ENCODE assay signal across 7 cellular contexts in the genomic region with DNA sequence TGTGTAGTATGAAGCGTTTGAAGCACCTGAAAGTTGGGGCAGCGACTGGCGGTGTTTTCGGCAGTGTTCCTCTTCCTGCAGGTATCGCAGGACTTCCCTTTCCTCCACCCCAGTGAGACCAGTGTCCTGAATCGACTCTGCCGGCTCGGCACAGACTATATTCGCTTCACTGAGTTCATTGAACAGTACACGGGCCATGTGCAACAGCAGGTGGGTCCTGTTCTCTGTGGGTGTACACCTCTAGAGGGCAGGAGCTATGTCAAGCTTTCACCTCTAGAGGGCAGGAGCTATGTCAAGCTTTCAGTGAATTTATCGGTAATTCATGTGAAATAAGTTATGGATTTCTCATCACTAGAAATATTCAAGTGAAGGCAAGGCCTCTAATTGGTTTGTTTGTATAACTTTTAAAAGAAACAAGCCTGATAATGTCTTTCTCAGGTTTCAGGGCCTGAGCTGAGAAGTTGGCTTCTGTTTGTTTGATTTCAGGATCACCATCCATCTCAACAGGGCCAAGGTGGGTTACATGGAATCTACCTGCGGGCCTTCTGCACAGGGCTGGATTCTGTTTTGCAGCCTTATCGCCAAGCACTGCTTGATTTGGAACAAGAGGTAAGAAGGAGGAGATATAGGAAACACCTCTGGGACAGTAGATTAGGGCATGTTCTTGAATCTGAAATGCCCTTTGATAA. TPM values are rescaled to one million over a fixed set of nuclear protein-coding genes. Genes with fewer than 3 reads are reported as not detected.
DNase-seq lines count a peak whose midpoint lies in the region; ATAC-seq, FAIRE-seq and TF ChIP-seq lines count a peak whose summit lies in the region.

No MANE protein-coding gene starts in this region.

- H3K4me2 ChIP-seq in endothelial cell of umbilical vein (ENCODE audit: insufficient read depth, low read length) = no peak overlapping the region
- no peak overlapping the region for H3K4me2 ChIP-seq in osteoblast (ENCODE audit: insufficient read depth, low read length)

- H3K4me1 Mint-ChIP-seq in WTC11 = peaks cover 13% of the 10 kb centered on the region

- peak; percentile 49 for ATAC-seq in WTC11

- no peaks in the 10 kb centered on the region for H3K9me1 ChIP-seq in endothelial cell of umbilical vein (replicated peaks; ENCODE audit: control insufficient read depth, extremely low read depth, insufficient read depth, low read length)

- H3K4me1 ChIP-seq in endothelial cell of umbilical vein (ENCODE audit: control insufficient read depth, extremely low read depth, insufficient read depth, low read length) (peaks cover 9% of the 10 kb centered on the region), osteoblast (ENCODE audit: insufficient read depth, low read length) (peaks cover 8% of the 10 kb centered on the region)

- TF ChIP-seq CTCF in HL-60 (IDR thresholded peaks at IDR 0.05; ENCODE audit: insufficient read depth, low read length) = peak; percentile 63
- TF ChIP-seq CTCF in WTC11 (IDR thresholded peaks at IDR 0.05) = peak; percentile 65
- peak; percentile 68 to 81 for TF ChIP-seq CTCF in endothelial cell of umbilical vein (IDR thresholded peaks at IDR 0.05; ENCODE audit: extremely low read depth in 1 of 2, insufficient read depth in 1 of 2, low read depth in 1 of 2, low read length in 2 of 2)
- TF ChIP-seq CTCF in osteoblast (IDR thresholded peaks at IDR 0.05; ENCODE audit: extremely low read depth, low read depth, low read length) = peak; percentile 88

- H4K20me1 ChIP-seq in endothelial cell of umbilical vein (replicated peaks; ENCODE audit: control insufficient read depth, extremely low read depth, insufficient read depth, low read length) (no peaks in the 10 kb centered on the region), osteoblast (ENCODE audit: insufficient read depth, low read length) (peaks cover 8% of the 10 kb centered on the region)

- CTCF ChIA-PET in WTC11 (lab: Charles Lee) (interaction anchor here (0.6 to 1.3 kb wide), 35 partner anchors 8 to 1191 kb away, joined by 3 to 17 read pairs (median 4); a partner anchor contains a TSS), endothelial cell of umbilical vein (lab: Charles Lee) (interaction anchor here (0.6 to 1.6 kb wide), 24 partner anchors 9 to 270 kb away, joined by 3 to 11 read pairs (median 4); no protein-coding TSS in a partner anchor)

- H3K79me2 ChIP-seq in endothelial cell of umbilical vein (ENCODE audit: control insufficient read depth, insufficient read depth, low read length) = peaks cover 10% of the 10 kb centered on the region
- H3K79me2 ChIP-seq in osteoblast (ENCODE audit: insufficient read depth, low read length) = peaks cover 16% of the 10 kb centered on the region

- no peak overlapping the region for H3K4me3 Mint-ChIP-seq in WTC11

- DNase-seq in ELR (ENCODE audit: low read depth) (peak; percentile 60), HL-60 (ENCODE audit: low read depth in 1 of 2, low spot score in 1 of 2) (peak in 1 of 2 experiments; percentile 21), WTC11 (ENCODE audit: low spot score) (peak; percentile 39), endothelial cell of umbilical vein (ENCODE audit: low read depth, low spot score) (peak; percentile 21), osteoblast (ENCODE audit: insufficient read length, low spot score, missing footprints) (peak; percentile 60), NCI-H187 treated with DMSO at 0.1 percent for 48 hours (lab: John Stamatoyannopoulos, UW) (no peak), mucosa of gallbladder (ENCODE audit: low spot score) (no peak)

- BruUV-seq in endothelial cell of umbilical vein (replicated peaks; lab: Mats Ljungman, UMichigan) = no TSS peak

- no peaks in the 10 kb centered on the region for H3K9me3 Mint-ChIP-seq in WTC11

- no peak overlapping the region for H3K27ac ChIP-seq in HL-60 (replicated peaks)
- H3K27ac ChIP-seq in endothelial cell of umbilical vein (ENCODE audit: insufficient read depth, low read depth, low read length) = no peak overlapping the region
- H3K27ac ChIP-seq in osteoblast (ENCODE audit: low read depth, low read length) = no peak overlapping the region

- H3K27me3 Mint-ChIP-seq in WTC11 (ENCODE audit: low read depth) = no peaks in the 10 kb centered on the region

- intact Hi-C loops in endothelial cell of umbilical vein (cut with micrococcal nuclease) = no loop called here

- H2AFZ ChIP-seq in endothelial cell of umbilical vein (ENCODE audit: low read depth, low read length) (no peak overlapping the region), osteoblast (ENCODE audit: low read length) (no peak overlapping the region)

- H3K36me3 Mint-ChIP-seq in WTC11 = peaks cover 34% of the 10 kb centered on the region

- no peak overlapping the region for H3K27ac Mint-ChIP-seq in WTC11

- dilution Hi-C loops in endothelial cell of umbilical vein (cut with MboI; ENCODE audit: extremely low pct_ligation_motif_present, low sequenced_read_pairs) = no loop called here

- peak; percentile 79 for FAIRE-seq in endothelial cell of umbilical vein (lab: Jason Lieb, UNC)

- H3K9ac ChIP-seq in endothelial cell of umbilical vein (replicated peaks; ENCODE audit: extremely low read depth, insufficient read depth, low read length) = no peak overlapping the region

- H3K9me3 ChIP-seq in endothelial cell of umbilical vein (replicated peaks; ENCODE audit: control insufficient read depth, insufficient read depth, low read length) (no peaks in the 10 kb centered on the region), osteoblast (ENCODE audit: low read depth, low read length) (no peaks in the 10 kb centered on the region)

- H3K27me3 ChIP-seq in HL-60 (ENCODE audit: insufficient read depth, poor library complexity, severe bottlenecking) (no peaks in the 10 kb centered on the region), endothelial cell of umbilical vein (ENCODE audit: control insufficient read depth in 2 of 2, insufficient read depth in 2 of 2, low read length in 2 of 2) (no peaks in the 10 kb centered on the region), osteoblast (ENCODE audit: insufficient read depth, low read length) (no peaks in the 10 kb centered on the region)

- H3K36me3 ChIP-seq in endothelial cell of umbilical vein (ENCODE audit: control insufficient read depth in 2 of 2, extremely low read depth in 1 of 2, insufficient read depth in 2 of 2, low read length in 2 of 2) = peaks cover 4 to 6% of the 10 kb centered on the region in 2 experiments
- H3K36me3 ChIP-seq in osteoblast (ENCODE audit: insufficient read depth, low read length) = peaks cover 10% of the 10 kb centered on the region

- H3K4me3 ChIP-seq in HL-60 (replicated peaks; ENCODE audit: insufficient read depth, low read length) (no peak overlapping the region), endothelial cell of umbilical vein (replicated peaks in 1 of 3; ENCODE audit: insufficient read depth in 1 of 3, low read depth in 1 of 3, low read length in 3 of 3) (no peak overlapping the region), osteoblast (ENCODE audit: insufficient read depth, low read length) (no peak overlapping the region)

- POLR2A ChIA-PET in WTC11 (lab: Charles Lee) (no interaction called here), endothelial cell of umbilical vein (lab: Charles Lee) (no interaction called here)

- no peak for TF ChIP-seq POLR2A in endothelial cell of umbilical vein (IDR thresholded peaks at IDR 0.05; ENCODE audit: low read depth, low read length)

TF ChIP-seq in WTC11, 78 proteins besides CTCF, POLR2A, EP300 and RAD21 (continues in another document):
- TF ChIP-seq SMAD3 (CRISPR knock-in tag; IDR thresholded peaks at IDR 0.05; ENCODE audit: borderline replicate concordance) = no peak

TF ChIP-seq in endothelial cell of umbilical vein, 7 proteins besides CTCF, POLR2A, EP300 and RAD21 (continues in another document):
- TF ChIP-seq JUN (IDR thresholded peaks at IDR 0.05; ENCODE audit: borderline replicate concordance, insufficient read depth, insufficient read length, low read depth) (no peak), POLR2AphosphoS5 (IDR thresholded peaks at IDR 0.05; ENCODE audit: insufficient read depth, low read depth, low read length) (no peak), GATA2 (IDR thresholded peaks at IDR 0.05; ENCODE audit: insufficient read depth, insufficient read length, low read depth, low read length) (no peak), MYC (IDR thresholded peaks at IDR 0.05; ENCODE audit: low read depth, low read length) (no peak)

RNA-seq across cellular contexts. Expression of a gene that starts 5.3 kb away (rescaled TPM):
- total RNA-seq in WTC11 (2021) (22.5 to 28.5 TPM (median 25.4 TPM) in 3 replicates), endothelial cell of umbilical vein (19.4 and 19.8 TPM in 2 replicates), osteoblast (8.8 and 10.5 TPM in 2 replicates), mucosa of gallbladder (22.0 TPM)
- 5.1 and 6.5 TPM in 2 replicates for polyA plus RNA-seq in endothelial cell of umbilical vein
- 6.9 and 7.0 TPM in 2 replicates for polyA plus RNA-seq in endothelial cell of umbilical vein (2011; cell fraction: cytosol; rRNA removed)
- 12.9 and 14.5 TPM in 2 replicates for polyA plus RNA-seq in endothelial cell of umbilical vein (2011; cell fraction: nucleus; rRNA removed)
- 9.0 and 12.7 TPM in 2 replicates for polyA plus RNA-seq in endothelial cell of umbilical vein (2012)
- polyA minus RNA-seq in endothelial cell of umbilical vein = 15.0 and 21.7 TPM in 2 replicates
- 53.1 TPM for polyA minus RNA-seq in endothelial cell of umbilical vein (2011; cell fraction: cytosol; rRNA and poly(A)+ RNA removed)
- polyA minus RNA-seq in endothelial cell of umbilical vein (2011; cell fraction: nucleus; rRNA and poly(A)+ RNA removed) = 11.3 and 13.1 TPM in 2 replicates

RNA-seq across cellular contexts. Expression of a gene that starts 5.3 kb away (rescaled TPM):
- total RNA-seq in WTC11 (2021) (39.7 to 41.7 TPM (median 41.6 TPM) in 3 replicates), endothelial cell of umbilical vein (15.7 and 16.6 TPM in 2 replicates), osteoblast (29.5 and 33.7 TPM in 2 replicates), mucosa of gallbladder (26.0 TPM)
- 2.9 and 3.7 TPM in 2 replicates for polyA plus RNA-seq in endothelial cell of umbilical vein
- 3.8 and 4.1 TPM in 2 replicates for polyA plus RNA-seq in endothelial cell of umbilical vein (2011; cell fraction: cytosol; rRNA removed)
- 9.3 and 9.7 TPM in 2 replicates for polyA plus RNA-seq in endothelial cell of umbilical vein (2011; cell fraction: nucleus; rRNA removed)
- polyA plus RNA-seq in endothelial cell of umbilical vein (2012) = 5.3 and 7.5 TPM in 2 replicates
- polyA minus RNA-seq in endothelial cell of umbilical vein = 3.8 and 7.5 TPM in 2 replicates
- polyA minus RNA-seq in endothelial cell of umbilical vein (2011; cell fraction: cytosol; rRNA and poly(A)+ RNA removed) = 11.8 TPM
- polyA minus RNA-seq in endothelial cell of umbilical vein (2011; cell fraction: nucleus; rRNA and poly(A)+ RNA removed) = 5.7 and 6.1 TPM in 2 replicates

RNA-seq across cellular contexts. Expression of a gene that starts 45.8 kb away (rescaled TPM):
- total RNA-seq in WTC11 (2021) (7.6 to 10.6 TPM (median 9.6 TPM) in 3 replicates), endothelial cell of umbilical vein (5.0 and 6.1 TPM in 2 replicates), osteoblast (6.9 and 7.7 TPM in 2 replicates), mucosa of gallbladder (7.5 TPM)
- polyA plus RNA-seq in endothelial cell of umbilical vein = 4.1 and 4.7 TPM in 2 replicates
- 3.6 and 4.2 TPM in 2 replicates for polyA plus RNA-seq in endothelial cell of umbilical vein (2011; cell fraction: cytosol; rRNA removed)
- polyA plus RNA-seq in endothelial cell of umbilical vein (2011; cell fraction: nucleus; rRNA removed) = 2.9 and 3.6 TPM in 2 replicates
- 2.7 and 4.2 TPM in 2 replicates for polyA plus RNA-seq in endothelial cell of umbilical vein (2012)
- 13.0 and 13.7 TPM in 2 replicates for polyA minus RNA-seq in endothelial cell of umbilical vein
- polyA minus RNA-seq in endothelial cell of umbilical vein (2011; cell fraction: cytosol; rRNA and poly(A)+ RNA removed) = 16.1 TPM
- polyA minus RNA-seq in endothelial cell of umbilical vein (2011; cell fraction: nucleus; rRNA and poly(A)+ RNA removed) = 4.4 and 8.1 TPM in 2 replicates

Comparison
In these comparisons a context has a peak if more than half of its experiments do, and no peak if none do; other contexts are left out.
1. DNase-seq: peak in ELR (single experiment), WTC11 (single experiment), endothelial cell of umbilical vein (single experiment) and osteoblast (single experiment); none in NCI-H187 treated with DMSO at 0.1 percent for 48 hours (single experiment) and mucosa of gallbladder (single experiment).
2. Peak in every context shown above with its lines, with median percentiles within 50 percentile points of each other: CTCF ChIP-seq.